In the genomic region with DNA sequence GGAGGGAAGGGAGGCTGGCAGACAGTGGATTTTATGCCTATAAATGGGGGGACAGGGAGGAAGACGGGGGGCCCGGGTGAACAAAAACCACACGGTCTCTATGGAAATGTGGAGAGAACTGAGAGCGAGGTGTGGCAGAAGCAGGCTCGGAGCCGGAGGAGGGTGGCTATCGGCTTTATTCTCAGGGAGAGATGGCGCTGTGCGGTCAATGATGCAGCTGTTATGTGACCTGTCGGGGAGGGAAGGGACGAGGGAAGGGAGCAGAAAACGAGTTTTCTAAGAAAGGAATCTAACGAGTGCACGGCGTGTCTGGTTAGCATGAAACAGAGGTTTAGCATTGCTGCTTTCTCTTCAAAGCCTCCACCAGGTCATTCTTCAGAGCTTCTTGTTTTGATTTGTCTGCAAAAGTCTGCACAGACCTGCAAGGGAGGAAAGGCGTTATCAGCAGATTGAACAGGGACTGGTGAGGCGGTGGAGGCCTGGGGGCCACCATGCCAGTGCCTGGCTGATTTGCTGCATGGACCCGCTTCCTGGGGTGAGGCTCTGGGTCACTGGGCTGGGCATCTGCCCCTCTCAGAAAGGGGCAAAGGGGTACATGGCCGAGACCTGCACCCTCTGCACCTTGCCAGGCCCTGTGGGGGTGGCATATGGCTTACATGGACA, we compare ENCODE assay signal across 1 cellular context.
TF ChIP-seq lines count a peak whose summit lies in the region.

No MANE protein-coding gene starts in this region.

TF ChIP-seq in K562, 482 proteins besides CTCF, POLR2A, EP300 and RAD21:
- TF ChIP-seq ZBTB8A (IDR thresholded peaks at IDR 0.05; ENCODE audit: partially characterized antibody) (no peak), ZNF354B (CRISPR knock-in tag; IDR thresholded peaks at IDR 0.05) (no peak), PCBP2 (IDR thresholded peaks at IDR 0.05; ENCODE audit: low read depth, low read length, poor library complexity, severe bottlenecking) (no peak), ZNF766 (CRISPR knock-in tag; conservative IDR thresholded peaks at IDR 0.05) (no peak), IRF2 (CRISPR knock-in tag; IDR thresholded peaks at IDR 0.05) (no peak), POLR3G (IDR thresholded peaks at IDR 0.05; ENCODE audit: extremely low read depth, insufficient read length, insufficient replicate concordance) (no peak)
- TF ChIP-seq, protein P1, sequence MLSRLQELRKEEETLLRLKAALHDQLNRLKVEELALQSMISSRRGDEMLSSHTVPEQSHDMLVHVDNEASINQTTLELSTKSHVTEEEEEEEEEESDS (CRISPR knock-in tag; IDR thresholded peaks at IDR 0.05), result no peak
- TF ChIP-seq, protein P2, sequence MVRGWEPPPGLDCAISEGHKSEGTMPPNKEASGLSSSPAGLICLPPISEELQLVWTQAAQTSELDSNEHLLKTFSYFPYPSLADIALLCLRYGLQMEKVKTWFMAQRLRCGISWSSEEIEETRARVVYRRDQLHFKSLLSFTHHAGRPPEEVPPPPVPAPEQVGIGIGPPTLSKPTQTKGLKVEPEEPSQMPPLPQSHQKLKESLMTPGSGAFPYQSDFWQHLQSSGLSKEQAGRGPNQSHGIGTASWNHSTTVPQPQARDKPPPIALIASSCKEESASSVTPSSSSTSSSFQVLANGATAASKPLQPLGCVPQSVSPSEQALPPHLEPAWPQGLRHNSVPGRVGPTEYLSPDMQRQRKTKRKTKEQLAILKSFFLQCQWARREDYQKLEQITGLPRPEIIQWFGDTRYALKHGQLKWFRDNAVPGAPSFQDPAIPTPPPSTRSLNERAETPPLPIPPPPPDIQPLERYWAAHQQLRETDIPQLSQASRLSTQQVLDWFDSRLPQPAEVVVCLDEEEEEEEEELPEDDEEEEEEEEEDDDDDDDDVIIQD (CRISPR knock-in tag; IDR thresholded peaks at IDR 0.05), result no peak
TF ChIP-seq in K562: peak in this region for 0.
